16 cellular contexts compared by ENCODE assay signal in the genomic region with DNA sequence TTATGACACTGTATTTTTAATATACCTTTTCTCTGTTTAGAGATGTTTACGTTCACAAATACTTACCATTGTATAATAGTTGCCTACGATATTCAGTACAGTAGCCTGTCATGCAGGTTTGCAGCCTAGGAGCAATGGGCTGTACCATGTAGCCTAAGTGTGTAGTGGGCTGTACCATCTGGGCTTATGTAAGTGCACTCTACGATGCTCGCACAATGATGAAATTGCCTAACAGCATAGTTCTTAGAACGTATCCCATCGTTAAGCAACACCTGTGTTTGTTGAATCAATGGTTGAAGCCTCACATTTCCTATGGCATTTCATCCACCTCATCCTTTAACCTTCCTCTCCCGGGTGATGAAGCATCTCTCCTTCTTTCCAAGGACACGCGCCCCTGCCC. TPM values are rescaled to one million over a fixed set of nuclear protein-coding genes. Genes with fewer than 3 reads are reported as not detected.
DNase-seq lines count a peak whose midpoint lies in the region; ATAC-seq, FAIRE-seq and TF ChIP-seq lines count a peak whose summit lies in the region.
"Had no signal": no experiment of that assay in that cellular context is flagged by ENCODE, and none has a peak within 500 bp of the region (broad histone marks: within the 10 kb centered on the region; RNA-seq: fewer than 3 reads in every experiment).

No MANE protein-coding gene starts in this region.

- H3K79me2 ChIP-seq in astrocyte (ENCODE audit: insufficient read depth, low read length) = no peaks in the 10 kb centered on the region

- no peaks in the 10 kb centered on the region for H4K20me1 ChIP-seq in astrocyte (ENCODE audit: insufficient read depth, low read length)

- H3K4me1 ChIP-seq in astrocyte (ENCODE audit: insufficient read depth, low read length) (peaks cover 4% of the 10 kb centered on the region), left lung (no peaks in the 10 kb centered on the region)
- H3K4me1 ChIP-seq: BE2C had no signal

- peaks cover 7% of the 10 kb centered on the region for H3K36me3 Mint-ChIP-seq in astrocyte (ENCODE audit: low read depth, unreplicated experiment)
- H3K36me3 Mint-ChIP-seq: CD4-positive, alpha-beta memory T cell; T-cell had no signal

- peak overlapping the region; percentile 72 for H3K27ac Mint-ChIP-seq in astrocyte (ENCODE audit: unreplicated experiment)
- H3K27ac Mint-ChIP-seq: CD4-positive, alpha-beta memory T cell; T-cell had no signal

- DNase-seq in DMS79 (lab: John Stamatoyannopoulos, UW) = peak; percentile 26
- DNase-seq in DMS79 treated with DMSO at 0.1 percent for 48 hours (lab: John Stamatoyannopoulos, UW) = peak; percentile 36
- DNase-seq in astrocyte (ENCODE audit: low read depth) = no peak
- DNase-seq in left lung = no peak
- no peak for DNase-seq in cerebellum (ENCODE audit: low spot score)
- no peak for DNase-seq in activated naive CD4-positive, alpha-beta T cell treated with Interleukin-2 at 50 U/mL for 16 hours
- DNase-seq: BE2C; CD4-positive, alpha-beta memory T cell; EL; HCEC 1CT; NCI-H1694 treated with DMSO at 0.1 percent for 48 hours; T-cell had no signal

- no peak overlapping the region for H3K4me2 ChIP-seq in astrocyte (ENCODE audit: low read length)

- H3K27me3 Mint-ChIP-seq in astrocyte (ENCODE audit: low read depth, unreplicated experiment) = peaks cover 7% of the 10 kb centered on the region

- H3K4me3 ChIP-seq in astrocyte (ENCODE audit: insufficient read depth, low read depth, low read length) (no peak overlapping the region), left lung (no peak overlapping the region)
- H3K4me3 ChIP-seq: SK-N-MC had no signal

- FAIRE-seq in astrocyte (lab: Jason Lieb, UNC) = no peak

- H3K36me3 ChIP-seq in astrocyte (ENCODE audit: insufficient read depth, low read length) (no peaks in the 10 kb centered on the region), left lung (no peaks in the 10 kb centered on the region)
- H3K36me3 ChIP-seq: BE2C had no signal

- H3K27ac ChIP-seq in astrocyte (ENCODE audit: low read depth, low read length) (no peak overlapping the region), left lung (no peak overlapping the region)
- H3K27ac ChIP-seq: SK-N-MC had no signal

- peak; percentile 84 for ATAC-seq in left lung
- ATAC-seq in GM21423 (IDR thresholded peaks at IDR 0.05; ENCODE audit: unreplicated experiment) = no peak
- ATAC-seq: Right ventricle myocardium inferior, T-cell had no signal

- H3K27me3 ChIP-seq in astrocyte (ENCODE audit: insufficient read depth, low read length) = no peaks in the 10 kb centered on the region
- no peaks in the 10 kb centered on the region for H3K27me3 ChIP-seq in left lung
- H3K27me3 ChIP-seq: BE2C had no signal

- TF ChIP-seq CTCF in astrocyte (IDR thresholded peaks at IDR 0.05; ENCODE audit: insufficient read depth, low read depth, low read length) (no peak), left lung (IDR thresholded peaks at IDR 0.05) (no peak)

- H2AFZ ChIP-seq in astrocyte (ENCODE audit: low read depth, low read length) = no peak overlapping the region

- no peak overlapping the region for H3K4me3 Mint-ChIP-seq in astrocyte (ENCODE audit: unreplicated experiment)
- H3K4me3 Mint-ChIP-seq: CD4-positive, alpha-beta memory T cell; T-cell had no signal

- intact Hi-C loops in left lung (cut with DNase I) = no loop called here

- H3K9me3 ChIP-seq in astrocyte (ENCODE audit: insufficient read depth, low read depth, low read length) (peaks cover 4% of the 10 kb centered on the region), left lung (peaks cover 0 to 7% of the 10 kb centered on the region in 2 donors)
- H3K9me3 ChIP-seq: BE2C had no signal

- H3K4me1 Mint-ChIP-seq in astrocyte (ENCODE audit: low read depth, unreplicated experiment) = peaks cover 6% of the 10 kb centered on the region
- H3K4me1 Mint-ChIP-seq: CD4-positive, alpha-beta memory T cell; T-cell had no signal

- H3K9ac ChIP-seq in astrocyte (ENCODE audit: low read length) = no peak overlapping the region

- H3K9me3 Mint-ChIP-seq in astrocyte (ENCODE audit: unreplicated experiment) = peaks cover 6% of the 10 kb centered on the region

RNA-seq across cellular contexts. Expression of a gene that starts 12.5 kb away (rescaled TPM):
- total RNA-seq in astrocyte = 17.1 and 23.5 TPM in 2 replicates
- total RNA-seq in left lung = 10 to 100 TPM; 24.6 to 27.0 TPM
- total RNA-seq in cerebellum = 26.8 TPM
- total RNA-seq: HT-29 had no signal

Comparison
In these comparisons a context has a peak if more than half of its experiments do, and no peak if none do; other contexts are left out.
1. DNase-seq: peak in DMS79 (single experiment) and DMS79 treated with DMSO at 0.1 percent for 48 hours (single experiment); none in astrocyte (single experiment), left lung (0 of 2), cerebellum (single experiment) and activated naive CD4-positive, alpha-beta T cell treated with Interleukin-2 at 50 U/mL for 16 hours (single experiment).